Comparison of ENCODE assay signal across 23 cellular contexts in genomic region chr18:2348003-2348402, GRCh38.
"Had no signal": no experiment of that assay in that cellular context is flagged by ENCODE, and none has a peak within 500 bp of the region (broad histone marks: within the 10 kb centered on the region; RNA-seq: fewer than 3 reads in every experiment).

No MANE protein-coding gene starts in this region.

- ATAC-seq: foreskin keratinocyte; gastroesophageal sphincter; left lobe of liver; natural killer cell; pancreas; right lobe of liver; stimulated activated naive B cell treated with anti-CD40 and anti-IgM and Interleukin-4, amounts not matched to agents 10 μg/mL and 1 μg/mL and 100 μg/mL, for 72 hours had no signal

- H3K27ac ChIP-seq: coronary artery, esophagus muscularis mucosa, foreskin keratinocyte, gastroesophageal sphincter, neutrophil, pancreas, right lobe of liver, thoracic aorta, tibial nerve, upper lobe of left lung, uterus had no signal

- H3K4me1 ChIP-seq: esophagus muscularis mucosa, foreskin keratinocyte, gastroesophageal sphincter, pancreas, right lobe of liver, tibial nerve, upper lobe of left lung, uterus had no signal

- FAIRE-seq: endothelial cell of umbilical vein, kidney, pancreas, small intestine had no signal

- DNase-seq: dermis blood vessel endothelial cell; effector memory CD4-positive, alpha-beta T cell; foreskin keratinocyte; kidney; natural killer cell; pancreas; retina; right lobe of liver; small intestine; stimulated activated CD4-positive, alpha-beta T cell treated with anti-CD3 and anti-CD28 coated beads, Interleukin-15, amount 100 ng/mL, for 24 hours; stimulated activated CD4-positive, alpha-beta T cell treated with anti-CD3 and anti-CD28 coated beads, Interleukin-2, amount 100 ng/mL, for 48 hours; stimulated activated naive B cell treated with anti-CD40 and anti-IgM and Interleukin-4, amounts not matched to agents 10 μg/mL and 1 μg/mL and 100 μg/mL, for 72 hours; upper lobe of left lung; uterus had no signal

- H3K36me3 ChIP-seq: esophagus muscularis mucosa, gastroesophageal sphincter, neutrophil, pancreas, right lobe of liver, thoracic aorta, tibial nerve, upper lobe of left lung, uterus had no signal

- H3K4me3 ChIP-seq: coronary artery, esophagus muscularis mucosa, gastroesophageal sphincter, lung, pancreas, right lobe of liver, thoracic aorta, tibial nerve, upper lobe of left lung, uterus had no signal

- H3K27me3 ChIP-seq: esophagus muscularis mucosa, gastroesophageal sphincter, neutrophil, pancreas, right lobe of liver, tibial nerve, upper lobe of left lung, uterus had no signal

- H3K9me3 ChIP-seq: esophagus muscularis mucosa, gastroesophageal sphincter, neutrophil, pancreas, right lobe of liver, thoracic aorta, tibial nerve, upper lobe of left lung, uterus had no signal
